In genomic region chr1:239954836-239955235, GRCh38 we compare ENCODE assay signal across 29 cellular contexts.
"Had no signal": no experiment of that assay in that cellular context is flagged by ENCODE, and none has a peak within 500 bp of the region (broad histone marks: within the 10 kb centered on the region; RNA-seq: fewer than 3 reads in every experiment).

No MANE protein-coding gene starts in this region.

- H3K4me1 Mint-ChIP-seq: activated CD4-positive, alpha-beta T cell treated with anti-CD3 and anti-CD28 coated beads for 36 hours; activated CD4-positive, alpha-beta T cell treated with anti-CD3 and anti-CD28 coated beads, Interleukin-2, amount 10 ng/mL, durations not matched to agents 24 days and 14 days; activated CD8-positive, alpha-beta memory T cell treated with anti-CD3 and anti-CD28 coated beads, Interleukin-2, amount 10 ng/mL, durations not matched to agents 7 days and 5 days; activated naive CD4-positive, alpha-beta T cell treated with anti-CD3 and anti-CD28 coated beads, Interleukin-2, amount 50 U/mL, for 24 hours; activated naive CD8-positive, alpha-beta T cell treated with anti-CD3 and anti-CD28 coated beads for 36 hours; activated naive CD8-positive, alpha-beta T cell treated with anti-CD3 and anti-CD28 coated beads, Interleukin-2, amount 50 U/mL, for 24 hours had no signal

- H3K9me3 Mint-ChIP-seq: activated CD4-positive, alpha-beta memory T cell treated with anti-CD3 and anti-CD28 coated beads for 36 hours; activated CD4-positive, alpha-beta T cell treated with anti-CD3 and anti-CD28 coated beads, Interleukin-2, amount 10 ng/mL, durations not matched to agents 24 days and 14 days; activated naive CD4-positive, alpha-beta T cell treated with anti-CD3 and anti-CD28 coated beads for 36 hours; activated naive CD4-positive, alpha-beta T cell treated with anti-CD3 and anti-CD28 coated beads, Interleukin-2, amount 50 U/mL, for 24 hours; activated naive CD8-positive, alpha-beta T cell treated with anti-CD3 and anti-CD28 coated beads for 36 hours; activated naive CD8-positive, alpha-beta T cell treated with anti-CD3 and anti-CD28 coated beads, Interleukin-2, amount 50 U/mL, for 24 hours; activated T-helper 1 cell treated with anti-CD3 and anti-CD28 coated beads, Interleukin-12 subunit alpha, Interleukin-12 subunit beta, Interleukin-2, Interleukin-4 antibody, amounts not matched to agents 30 ng/mL and 10 ng/mL and 1 ng/mL, durations not matched to agents 14 hours and 24 hours and 36 hours; activated T-helper 2 cell treated with anti-CD3 and anti-CD28 coated beads, Interferon-gamma antibody, Interleukin-2, Interleukin-4, amounts not matched to agents 10 μg/mL and 5 μg/mL and 100 μg/mL, durations not matched to agents 14 hours and 24 hours and 36 hours had no signal

- H3K27me3 Mint-ChIP-seq: activated CD4-positive, alpha-beta memory T cell treated with anti-CD3 and anti-CD28 coated beads for 36 hours had no signal

- DNase-seq: activated CD4-positive, alpha-beta memory T cell treated with anti-CD3 and anti-CD28 coated beads for 36 hours; activated CD4-positive, alpha-beta T cell treated with anti-CD3 and anti-CD28 coated beads for 36 hours; activated CD4-positive, CD25-positive, alpha-beta regulatory T cell; activated CD4-positive, CD25-positive, alpha-beta regulatory T cell treated with anti-CD3 and anti-CD28 coated beads, Interleukin-2, amount 50 U/mL, for 72 hours; activated CD8-positive, alpha-beta memory T cell treated with anti-CD3 and anti-CD28 coated beads, Interleukin-2, amount 10 ng/mL, durations not matched to agents 7 days and 5 days; activated CD8-positive, alpha-beta memory T cell treated with anti-CD3 and anti-CD28 coated beads, Interleukin-2, amount 50 U/mL, for 4 hours; activated CD8-positive, alpha-beta T cell treated with anti-CD3 and anti-CD28 coated beads, Interleukin-2, amount 10 ng/mL, durations not matched to agents 7 days and 5 days; activated effector memory CD4-positive, alpha-beta T cell treated with anti-CD3 and anti-CD28 coated beads, Interleukin-2, amount 50 U/mL, for 16 hours; activated naive CD4-positive, alpha-beta T cell treated with anti-CD3 and anti-CD28 coated beads for 36 hours; activated naive CD8-positive, alpha-beta T cell treated with anti-CD3 and anti-CD28 coated beads for 36 hours; activated naive CD8-positive, alpha-beta T cell treated with anti-CD3 and anti-CD28 coated beads, Interleukin-2, amount 50 U/mL, for 24 hours; activated T-cell treated with anti-CD3 and anti-CD28 coated beads, Interleukin-2, amount 50 U/mL, for 1 hour; activated T-cell treated with anti-CD3 and anti-CD28 coated beads, Interleukin-2, amount 50 U/mL, for 48 hours; adrenal gland; amygdala; aorta; body of pancreas; caudate nucleus; cortex of kidney; dermis blood vessel endothelial cell; effector CD8-positive, alpha-beta T cell; esophagus squamous epithelium; head of caudate nucleus; T-helper 2 cell had no signal

- H3K4me3 ChIP-seq: adrenal gland, body of pancreas, esophagus squamous epithelium had no signal

- H3K27me3 ChIP-seq: body of pancreas had no signal

- H3K4me1 ChIP-seq: adrenal gland, body of pancreas, esophagus squamous epithelium had no signal

- H3K27ac Mint-ChIP-seq: activated CD4-positive, alpha-beta memory T cell treated with anti-CD3 and anti-CD28 coated beads for 36 hours; activated CD4-positive, alpha-beta T cell treated with anti-CD3 and anti-CD28 coated beads for 36 hours; activated CD4-positive, alpha-beta T cell treated with anti-CD3 and anti-CD28 coated beads, Interleukin-2, amount 10 ng/mL, durations not matched to agents 24 days and 14 days; activated CD8-positive, alpha-beta memory T cell treated with anti-CD3 and anti-CD28 coated beads, Interleukin-2, amount 10 ng/mL, durations not matched to agents 7 days and 5 days; activated CD8-positive, alpha-beta T cell treated with anti-CD3 and anti-CD28 coated beads, Interleukin-2, amount 10 ng/mL, durations not matched to agents 7 days and 5 days; activated naive CD4-positive, alpha-beta T cell treated with anti-CD3 and anti-CD28 coated beads for 36 hours; activated naive CD4-positive, alpha-beta T cell treated with anti-CD3 and anti-CD28 coated beads, Interleukin-2, amount 50 U/mL, for 24 hours; activated naive CD8-positive, alpha-beta T cell treated with anti-CD3 and anti-CD28 coated beads for 36 hours; activated naive CD8-positive, alpha-beta T cell treated with anti-CD3 and anti-CD28 coated beads, Interleukin-2, amount 50 U/mL, for 24 hours; activated T-helper 1 cell treated with anti-CD3 and anti-CD28 coated beads, Interleukin-12 subunit alpha, Interleukin-12 subunit beta, Interleukin-2, Interleukin-4 antibody, amounts not matched to agents 30 ng/mL and 10 ng/mL and 1 ng/mL, durations not matched to agents 14 hours and 24 hours and 36 hours; activated T-helper 2 cell treated with anti-CD3 and anti-CD28 coated beads, Interferon-gamma antibody, Interleukin-2, Interleukin-4, amounts not matched to agents 10 μg/mL and 5 μg/mL and 100 μg/mL, durations not matched to agents 14 hours and 24 hours and 36 hours had no signal

- H3K9me3 ChIP-seq: adrenal gland, body of pancreas, esophagus squamous epithelium had no signal

- H3K36me3 Mint-ChIP-seq: activated CD4-positive, alpha-beta memory T cell treated with anti-CD3 and anti-CD28 coated beads for 36 hours; activated CD8-positive, alpha-beta memory T cell treated with anti-CD3 and anti-CD28 coated beads, Interleukin-2, amount 10 ng/mL, durations not matched to agents 7 days and 5 days; activated naive CD4-positive, alpha-beta T cell treated with anti-CD3 and anti-CD28 coated beads, Interleukin-2, amount 50 U/mL, for 24 hours; activated naive CD8-positive, alpha-beta T cell treated with anti-CD3 and anti-CD28 coated beads for 36 hours had no signal

- H3K27ac ChIP-seq: adrenal gland, body of pancreas, epithelial cell of prostate, esophagus squamous epithelium had no signal

- H3K4me3 Mint-ChIP-seq: activated CD4-positive, alpha-beta memory T cell treated with anti-CD3 and anti-CD28 coated beads for 36 hours; activated CD4-positive, alpha-beta T cell treated with anti-CD3 and anti-CD28 coated beads for 36 hours; activated CD4-positive, alpha-beta T cell treated with anti-CD3 and anti-CD28 coated beads, Interleukin-2, amount 10 ng/mL, durations not matched to agents 24 days and 14 days; activated CD8-positive, alpha-beta memory T cell treated with anti-CD3 and anti-CD28 coated beads, Interleukin-2, amount 10 ng/mL, durations not matched to agents 7 days and 5 days; activated CD8-positive, alpha-beta T cell treated with anti-CD3 and anti-CD28 coated beads, Interleukin-2, amount 10 ng/mL, durations not matched to agents 7 days and 5 days; activated naive CD4-positive, alpha-beta T cell treated with anti-CD3 and anti-CD28 coated beads for 36 hours; activated naive CD4-positive, alpha-beta T cell treated with anti-CD3 and anti-CD28 coated beads, Interleukin-2, amount 50 U/mL, for 24 hours; activated naive CD8-positive, alpha-beta T cell treated with anti-CD3 and anti-CD28 coated beads for 36 hours; activated naive CD8-positive, alpha-beta T cell treated with anti-CD3 and anti-CD28 coated beads, Interleukin-2, amount 50 U/mL, for 24 hours; activated T-helper 1 cell treated with anti-CD3 and anti-CD28 coated beads, Interleukin-12 subunit alpha, Interleukin-12 subunit beta, Interleukin-2, Interleukin-4 antibody, amounts not matched to agents 30 ng/mL and 10 ng/mL and 1 ng/mL, durations not matched to agents 14 hours and 24 hours and 36 hours had no signal
